23 cellular contexts compared by ENCODE assay signal in genomic region chr9:22537721-22538120, GRCh38.
"Had no signal": no experiment of that assay in that cellular context is flagged by ENCODE, and none has a peak within 500 bp of the region (broad histone marks: within the 10 kb centered on the region; RNA-seq: fewer than 3 reads in every experiment).

No MANE protein-coding gene starts in this region.

- ATAC-seq: esophagus mucosa, gastrocnemius medialis, heart right ventricle, left cardiac atrium, left lung, left ventricle myocardium superior, lower lobe of right lung, mucosa of descending colon had no signal

- H3K27me3 ChIP-seq: dorsolateral prefrontal cortex, esophagus squamous epithelium, gastrocnemius medialis, heart right ventricle, left lung had no signal

- H3K9me3 ChIP-seq: esophagus squamous epithelium, gastrocnemius medialis, heart right ventricle, left lung, lower lobe of right lung, mucosa of descending colon had no signal

- H3K27ac ChIP-seq: coronary artery, dorsolateral prefrontal cortex, epithelial cell of prostate, esophagus squamous epithelium, gastrocnemius medialis, heart right ventricle, left lung, lower lobe of right lung had no signal

- H3K4me1 ChIP-seq: esophagus squamous epithelium, gastrocnemius medialis, heart right ventricle, left lung, lower lobe of right lung had no signal

- DNase-seq: dermis blood vessel endothelial cell; dorsolateral prefrontal cortex; effector CD4-positive, alpha-beta T cell; effector memory CD4-positive, alpha-beta T cell; erythroblast; esophagus squamous epithelium; foreskin fibroblast; foreskin melanocyte; gastrocnemius medialis; glutamatergic neuron; head of caudate nucleus; heart right ventricle; hippocampal formation; left cardiac atrium; left lung; left ventricle myocardium superior; lower lobe of right lung; mesenchymal stem cell; naive B cell had no signal

- H3K36me3 ChIP-seq: esophagus squamous epithelium, gastrocnemius medialis, heart right ventricle, left lung, lower lobe of right lung had no signal

- H3K4me3 ChIP-seq: coronary artery, dorsolateral prefrontal cortex, esophagus squamous epithelium, gastrocnemius medialis, heart right ventricle, left lung, lower lobe of right lung, mucosa of descending colon had no signal
